ENCODE assay signal across 9 cellular contexts in genomic region chr14:72443991-72444431, GRCh38.
DNase-seq lines count a peak whose midpoint lies in the region; ATAC-seq and TF ChIP-seq lines count a peak whose summit lies in the region.
"Had no signal": no experiment of that assay in that cellular context is flagged by ENCODE, and none has a peak within 500 bp of the region (broad histone marks: within the 10 kb centered on the region; RNA-seq: fewer than 3 reads in every experiment).

No MANE protein-coding gene starts in this region.

- POLR2A ChIA-PET in CD4-positive, alpha-beta memory T cell (lab: Charles Lee; ENCODE audit: partially characterized antibody): interaction anchor here (1.4 kb wide), 1 partner anchor 22 kb away, joined by 3 read pairs; no protein-coding TSS in a partner anchor
- POLR2A ChIA-PET in activated CD8-positive, alpha-beta T cell treated with anti-CD3 and anti-CD28 coated beads, Interleukin-2, amount 10 ng/mL, durations not matched to agents 7 days and 5 days (lab: Charles Lee): interaction anchor here (1.5 kb wide), 1 partner anchor 75 kb away, joined by 4 read pairs; no protein-coding TSS in a partner anchor

- H3K4me1 ChIP-seq in CD4-positive, alpha-beta memory T cell (ENCODE audit: insufficient read depth, low read length): peaks cover 55% of the 10 kb centered on the region

- H3K36me3 Mint-ChIP-seq in CD4-positive, alpha-beta memory T cell: no peaks in the 10 kb centered on the region
- H3K36me3 Mint-ChIP-seq in activated CD8-positive, alpha-beta T cell treated with anti-CD3 and anti-CD28 coated beads, Interleukin-2, amount 10 ng/mL, durations not matched to agents 7 days and 5 days (ENCODE audit: low read depth): peaks cover 24% of the 10 kb centered on the region
- H3K36me3 Mint-ChIP-seq in nephron (ENCODE audit: low read depth): no peaks in the 10 kb centered on the region
- H3K36me3 Mint-ChIP-seq: CD14-positive monocyte had no signal

- no peak overlapping the region for H3K27ac ChIP-seq in CD4-positive, alpha-beta memory T cell (ENCODE audit: low read depth, low read length)

- peak overlapping the region in 1 of 2 donors; percentile 0 for H3K4me3 ChIP-seq in CD4-positive, alpha-beta memory T cell (ENCODE audit: low read length in 2 of 2)

- peak overlapping the region; percentile 34 to 85 (median 73) for H3K4me3 Mint-ChIP-seq in CD4-positive, alpha-beta memory T cell
- H3K4me3 Mint-ChIP-seq in activated CD8-positive, alpha-beta T cell treated with anti-CD3 and anti-CD28 coated beads, Interleukin-2, amount 10 ng/mL, durations not matched to agents 7 days and 5 days: peak overlapping the region; percentile 54
- no peak overlapping the region for H3K4me3 Mint-ChIP-seq in nephron

- H3K9me3 Mint-ChIP-seq in CD4-positive, alpha-beta memory T cell: no peaks in the 10 kb centered on the region
- no peaks in the 10 kb centered on the region for H3K9me3 Mint-ChIP-seq in activated CD8-positive, alpha-beta T cell treated with anti-CD3 and anti-CD28 coated beads, Interleukin-2, amount 10 ng/mL, durations not matched to agents 7 days and 5 days (ENCODE audit: insufficient read depth)
- H3K9me3 Mint-ChIP-seq in nephron: no peaks in the 10 kb centered on the region

- TF ChIP-seq CTCF in nephron (IDR thresholded peaks at IDR 0.05; ENCODE audit: unreplicated experiment in 3 of 3): no peak

- ATAC-seq in activated CD8-positive, alpha-beta T cell treated with anti-CD3 and anti-CD28 coated beads, Interleukin-2, amount 10 ng/mL, durations not matched to agents 7 days and 5 days: peak; percentile 34
- ATAC-seq in GM21423 (IDR thresholded peaks at IDR 0.05; ENCODE audit: unreplicated experiment) (no peak), GM21825 (IDR thresholded peaks at IDR 0.05; ENCODE audit: unreplicated experiment) (no peak), GM19395 (IDR thresholded peaks at IDR 0.05; ENCODE audit: unreplicated experiment) (no peak)

- H3K27me3 Mint-ChIP-seq in CD4-positive, alpha-beta memory T cell: no peaks in the 10 kb centered on the region
- H3K27me3 Mint-ChIP-seq in activated CD8-positive, alpha-beta T cell treated with anti-CD3 and anti-CD28 coated beads, Interleukin-2, amount 10 ng/mL, durations not matched to agents 7 days and 5 days (ENCODE audit: low read depth): no peaks in the 10 kb centered on the region
- H3K27me3 Mint-ChIP-seq in nephron (ENCODE audit: low read depth): peaks cover 6% of the 10 kb centered on the region

- H3K36me3 ChIP-seq in CD4-positive, alpha-beta memory T cell (ENCODE audit: insufficient read depth, low read length): no peaks in the 10 kb centered on the region

- peak overlapping the region in 5 of 7 donors; percentile 17 to 79 (median 56) for H3K27ac Mint-ChIP-seq in CD4-positive, alpha-beta memory T cell
- peak overlapping the region; percentile 85 for H3K27ac Mint-ChIP-seq in activated CD8-positive, alpha-beta T cell treated with anti-CD3 and anti-CD28 coated beads, Interleukin-2, amount 10 ng/mL, durations not matched to agents 7 days and 5 days
- peak overlapping the region in 2 of 3 experiments; percentile 4 to 14 for H3K27ac Mint-ChIP-seq in nephron

- H3K4me1 Mint-ChIP-seq in CD4-positive, alpha-beta memory T cell: peaks cover 35 to 55% (median 49%) of the 10 kb centered on the region in 4 donors
- H3K4me1 Mint-ChIP-seq in activated CD8-positive, alpha-beta T cell treated with anti-CD3 and anti-CD28 coated beads, Interleukin-2, amount 10 ng/mL, durations not matched to agents 7 days and 5 days (ENCODE audit: low read depth): peaks cover 87% of the 10 kb centered on the region
- H3K4me1 Mint-ChIP-seq in nephron: peaks cover 17% of the 10 kb centered on the region

- H3K9me3 ChIP-seq in CD4-positive, alpha-beta memory T cell (ENCODE audit: control insufficient read depth in 1 of 2, low read length in 2 of 2): no peaks in the 10 kb centered on the region

- H3K27me3 ChIP-seq in CD4-positive, alpha-beta memory T cell (ENCODE audit: insufficient read depth, low read length): no peaks in the 10 kb centered on the region

- CTCF ChIA-PET in CD4-positive, alpha-beta memory T cell (lab: Charles Lee; ENCODE audit: partially characterized antibody): interaction anchor here (1.0 kb wide), 1 partner anchor 65 kb away, joined by 3 read pairs; no protein-coding TSS in a partner anchor
- CTCF ChIA-PET in activated CD8-positive, alpha-beta T cell treated with anti-CD3 and anti-CD28 coated beads, Interleukin-2, amount 10 ng/mL, durations not matched to agents 7 days and 5 days (lab: Charles Lee): interaction anchor here (2.6 to 11.8 kb wide), 2 partner anchors 33 to 70 kb away, joined by 10 to 98 read pairs; no protein-coding TSS in a partner anchor

- intact Hi-C loops in CD4-positive, alpha-beta memory T cell (cut with micrococcal nuclease): no loop called here

- peak; percentile 17 to 46 (median 33) for DNase-seq in CD4-positive, alpha-beta memory T cell
- DNase-seq in MV-4-11 (lab: John Stamatoyannopoulos, UW) (peak; percentile 50), inferior parietal cortex (ENCODE audit: extremely low spot score) (no peak)
- DNase-seq in activated CD8-positive, alpha-beta T cell treated with anti-CD3 and anti-CD28 coated beads, Interleukin-2, amount 10 ng/mL, durations not matched to agents 7 days and 5 days: peak; percentile 82

Comparison
In these comparisons a context has a peak if more than half of its experiments do, and no peak if none do; other contexts are left out.
1. H3K27ac Mint-ChIP-seq: peak in every context shown above with its lines; median percentile 85 in activated CD8-positive, alpha-beta T cell treated with anti-CD3 and anti-CD28 coated beads, Interleukin-2, amount 10 ng/mL, durations not matched to agents 7 days and 5 days; 56 in CD4-positive, alpha-beta memory T cell; 9 in nephron.
2. H3K4me3 Mint-ChIP-seq: peak in CD4-positive, alpha-beta memory T cell (8 of 8) and activated CD8-positive, alpha-beta T cell treated with anti-CD3 and anti-CD28 coated beads, Interleukin-2, amount 10 ng/mL, durations not matched to agents 7 days and 5 days (single experiment); none in nephron (0 of 3).